In the genomic region with DNA sequence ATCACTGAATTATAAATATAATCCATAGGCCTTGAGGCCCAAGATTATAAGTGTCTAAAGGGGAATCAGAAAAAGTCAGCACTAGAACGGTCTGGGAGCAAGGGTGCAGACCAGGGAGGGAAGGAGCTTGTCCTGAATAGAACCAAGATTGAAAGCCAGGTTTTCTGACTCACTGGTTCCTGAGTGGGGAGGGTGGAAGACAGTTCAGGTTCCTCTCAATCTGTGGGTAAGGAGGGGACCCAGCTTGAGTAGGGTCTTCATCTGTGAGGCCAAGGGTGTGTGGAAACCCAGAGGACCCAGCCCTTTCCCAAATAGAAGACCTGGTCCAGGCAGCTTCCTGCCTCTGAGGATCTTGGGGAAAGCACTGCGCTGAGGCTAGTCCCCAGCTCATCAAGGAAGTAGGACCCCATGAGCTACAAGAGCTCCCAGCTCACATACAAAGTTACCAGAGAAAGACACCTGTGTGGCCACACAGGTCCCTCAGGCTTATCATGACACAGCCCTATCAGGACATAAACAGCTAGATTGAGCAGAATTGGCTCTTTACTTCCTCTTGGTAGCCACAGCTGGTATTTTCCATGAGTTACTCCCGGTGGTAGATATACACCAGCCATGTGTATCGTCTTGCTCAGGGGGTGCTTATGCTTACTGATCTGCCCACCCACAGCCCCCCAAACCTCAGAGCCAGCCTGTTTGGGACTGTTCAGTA, we compare ENCODE assay signal across 1 cellular context.
TF ChIP-seq lines count a peak whose summit lies in the region.

No MANE protein-coding gene starts in this region.

TF ChIP-seq in HCT116, 20 proteins besides CTCF, POLR2A, EP300 and RAD21:
- TF ChIP-seq ZNF274 (IDR thresholded peaks at IDR 0.05; ENCODE audit: low read depth, low read length), result no peak
- no peak for TF ChIP-seq CEBPB (IDR thresholded peaks at IDR 0.05; ENCODE audit: low read depth)
- TF ChIP-seq POLR2AphosphoS5 (IDR thresholded peaks at IDR 0.05; ENCODE audit: low read depth, low read length), result peak; percentile 26; the same call in 1 of the 2 replicates
- TF ChIP-seq SRF (IDR thresholded peaks at IDR 0.05; ENCODE audit: low read depth), result no peak
